ENCODE assay signal across 11 cellular contexts in genomic region chr21:38914531-38915385, GRCh38.
DNase-seq lines count a peak whose midpoint lies in the region; ATAC-seq, FAIRE-seq and TF ChIP-seq lines count a peak whose summit lies in the region.
"Had no signal": no experiment of that assay in that cellular context is flagged by ENCODE, and none has a peak within 500 bp of the region (broad histone marks: within the 10 kb centered on the region; RNA-seq: fewer than 3 reads in every experiment).

No MANE protein-coding gene starts in this region.

- TF ChIP-seq CTCF in H1 (IDR thresholded peaks at IDR 0.05; ENCODE audit: control extremely low read depth in 1 of 3, insufficient read depth in 1 of 3, low read depth in 1 of 3, low read length in 3 of 3) (no peak), psoas muscle (IDR thresholded peaks at IDR 0.05) (no peak)

- peak; percentile 50 for DNase-seq in DMS79 treated with DMSO at 0.1 percent for 48 hours (lab: John Stamatoyannopoulos, UW)
- peak; percentile 60 to 77 for DNase-seq in NCI-H187 (lab: John Stamatoyannopoulos, UW)
- peak in 1 of 2 experiments; percentile 51 for DNase-seq in H1 (ENCODE audit: low read depth in 1 of 2, low spot score in 2 of 2)
- DNase-seq in psoas muscle: no peak
- no peak for DNase-seq in stimulated activated CD4-positive, alpha-beta T cell treated with anti-CD3 and anti-CD28 coated beads, Interleukin-4, amount 100 ng/mL, for 4 hours
- no peak for DNase-seq in activated CD4-positive, alpha-beta T cell treated with anti-CD3 and anti-CD28 coated beads for 1 hour
- DNase-seq in H54 (ENCODE audit: insufficient read length, low spot score): no peak
- DNase-seq: DMS 273 treated with DMSO at 0.1 percent for 48 hours, foreskin melanocyte, NCI-H2171 had no signal

- H3K79me1 ChIP-seq in H1 (ENCODE audit: low read depth, low read length): 0 out of 2 replicates have a peak, but pooled peaks cover 2% of the 10 kb centered on the region

- peak overlapping the region; percentile 24; the same call in 1 of the 2 replicates for H3K18ac ChIP-seq in H1 (ENCODE audit: extremely low read depth, low read length)

- TF ChIP-seq RAD21 in H1 (IDR thresholded peaks at IDR 0.05 in 1 of 2, conservative IDR thresholded peaks at IDR 0.05 in 1 of 2; ENCODE audit: low read depth in 2 of 2, low read length in 2 of 2): no peak

- no peaks in the 10 kb centered on the region for H3K79me2 ChIP-seq in H1 (ENCODE audit: control insufficient read depth in 1 of 2, insufficient read depth in 2 of 2, low read length in 2 of 2)

- H3K9me3 ChIP-seq in H1 (ENCODE audit: insufficient read depth in 2 of 2, low read depth in 1 of 2, low read length in 1 of 2): no peaks in the 10 kb centered on the region
- H3K9me3 ChIP-seq in psoas muscle: no peaks in the 10 kb centered on the region

- H2AFZ ChIP-seq in H1 (ENCODE audit: low read length): peak overlapping the region; percentile 61; the same call in 1 of the 2 replicates

- no peak overlapping the region for H2BK5ac ChIP-seq in H1 (ENCODE audit: low read depth, low read length)

- peak overlapping the region; percentile 98 for H2AK5ac ChIP-seq in H1 (ENCODE audit: low read depth, low read length)

- H3K9ac ChIP-seq in H1 (replicated peaks in 1 of 4; ENCODE audit: extremely low read depth in 1 of 4, low read depth in 3 of 4, low read length in 3 of 4): no peak overlapping the region

- 72% methylated on average over 9 of the region's 10 CpGs; no CpG with 5 or more reads in 1 of the 2 experiments for WGBS in H1 (ENCODE audit: extremely low coverage in 1 of 2, insufficient coverage in 1 of 2, insufficient read length in 1 of 2, insufficient replicate concordance in 2 of 2, low coverage in 1 of 2, low lambda C conversion rate in 2 of 2, missing lambda C conversion rate in 1 of 2), 2 experiments
- WGBS in psoas muscle, 3 donors: 44 to 60% (median 46%) methylated on average over 10 of the region's 10 CpGs

- POLR2A ChIA-PET in H1 (lab: Charles Lee; ENCODE audit: partially characterized antibody): interaction anchor here (0.9 to 1.4 kb wide), 3 partner anchors 8 to 42 kb away, joined by 3 to 4 read pairs (median 3); no protein-coding TSS in a partner anchor

- peak overlapping the region; percentile 41 to 83 for H3K4me2 ChIP-seq in H1 (ENCODE audit: insufficient read depth in 1 of 2, low read depth in 2 of 2, low read length in 2 of 2)

- peak overlapping the region; percentile 69; the same call in 1 of the 2 replicates for H2BK12ac ChIP-seq in H1 (ENCODE audit: low read depth, low read length)

- no peak overlapping the region for H3K14ac ChIP-seq in H1 (ENCODE audit: insufficient read length)

- peaks cover 3 to 27% (median 12%) of the 10 kb centered on the region in 4 experiments for H3K4me1 ChIP-seq in H1 (replicated peaks in 1 of 4; ENCODE audit: control insufficient read depth in 3 of 4, insufficient read depth in 4 of 4, low read length in 3 of 4)
- H3K4me1 ChIP-seq in psoas muscle: peaks cover 45% of the 10 kb centered on the region

- no peak overlapping the region for H4K8ac ChIP-seq in H1 (ENCODE audit: extremely low read depth, insufficient read depth, low read length)

- no peak overlapping the region for H3K4me3 ChIP-seq in H1 (ENCODE audit: extremely low read depth in 1 of 4, insufficient read depth in 2 of 4, low read depth in 3 of 4, low read length in 4 of 4)
- no peak overlapping the region for H3K4me3 ChIP-seq in psoas muscle

- peaks cover 0 to 8% of the 10 kb centered on the region in 2 experiments for H4K20me1 ChIP-seq in H1 (replicated peaks in 1 of 2; ENCODE audit: control insufficient read depth in 1 of 2, insufficient read depth in 2 of 2, low read length in 2 of 2)

- peak overlapping the region; percentile 49 for H2BK20ac ChIP-seq in H1 (ENCODE audit: low read length)

- peak overlapping the region; percentile 3 for H3K4ac ChIP-seq in H1 (replicated peaks; ENCODE audit: insufficient read length, low read depth, low read length)

- TF ChIP-seq POLR2A in H1 (IDR thresholded peaks at IDR 0.05; ENCODE audit: control extremely low read depth in 1 of 2, low read depth in 2 of 2, low read length in 2 of 2) (no peak), H54 (IDR thresholded peaks at IDR 0.05; ENCODE audit: low read depth, low read length) (no peak)

- H3K36me3 ChIP-seq in H1 (ENCODE audit: control insufficient read depth in 2 of 4, insufficient read depth in 4 of 4, low read length in 3 of 4): no peaks in the 10 kb centered on the region
- H3K36me3 ChIP-seq in psoas muscle (ENCODE audit: insufficient read depth in 1 of 2, low read depth in 1 of 2): no peaks in the 10 kb centered on the region

- H3K23me2 ChIP-seq in H1 (ENCODE audit: low read depth, low read length): peaks cover 12% of the 10 kb centered on the region

- FAIRE-seq in H1 (lab: Jason Lieb, UNC): no peak
- FAIRE-seq in H54 (lab: Jason Lieb, UNC): no peak

- peak overlapping the region; percentile 19; the same call in 1 of the 2 replicates for H2BK15ac ChIP-seq in H1 (ENCODE audit: low read length)

- H3K23ac ChIP-seq in H1 (ENCODE audit: insufficient read length): no peak overlapping the region

- CTCF ChIA-PET in H1 (lab: Charles Lee; ENCODE audit: partially characterized antibody): interaction anchor here (0.6 to 1.1 kb wide), 5 partner anchors 75 to 223 kb away, joined by 3 to 5 read pairs (median 3); no protein-coding TSS in a partner anchor

- H4K5ac ChIP-seq in H1 (ENCODE audit: insufficient read length, low read depth, low read length): no peak overlapping the region

- no peak for TF ChIP-seq EP300 in H1 (IDR thresholded peaks at IDR 0.05; ENCODE audit: borderline replicate concordance in 1 of 2, low read depth in 2 of 2, low read length in 2 of 2)

- H3K27me3 ChIP-seq in H1 (replicated peaks in 1 of 4; ENCODE audit: control insufficient read depth in 3 of 4, extremely low read depth in 1 of 4, insufficient read depth in 3 of 4, low read length in 3 of 4) (peaks cover 0 to 10% (median 2%) of the 10 kb centered on the region in 4 experiments; a peak in 3 of 7 replicates), psoas muscle (ENCODE audit: insufficient read depth in 3 of 3, low read length in 2 of 3) (no peaks in the 10 kb centered on the region)

- H3K27ac ChIP-seq in H1 (ENCODE audit: low read depth, low read length) (no peak overlapping the region), psoas muscle (peak overlapping the region; percentile 94)

- peak; percentile 32 to 55 (median 48) for ATAC-seq in psoas muscle
- no peak for ATAC-seq in HG03139 (IDR thresholded peaks at IDR 0.05; ENCODE audit: unreplicated experiment)

- intact Hi-C loops in psoas muscle (cut with DNase I): loop anchor here (5.0 to 10.0 kb wide), 3 partner anchors 73 to 170 kb away; partner anchors contain the start of gene ETS2 (in 1 of the 2)

- H4K91ac ChIP-seq in H1 (replicated peaks; ENCODE audit: insufficient read length, low read length): no peak overlapping the region

- H3K56ac ChIP-seq in H1 (replicated peaks; ENCODE audit: insufficient read length, low read depth, low read length): no peak overlapping the region

- no peak overlapping the region for H2BK120ac ChIP-seq in H1 (replicated peaks; ENCODE audit: low read depth, low read length)

TF ChIP-seq in H1, 55 proteins besides CTCF, POLR2A, EP300 and RAD21:
- no peak for TF ChIP-seq CTBP2 (IDR thresholded peaks at IDR 0.05; ENCODE audit: borderline replicate concordance, insufficient read depth, insufficient read length, low read length)
- no peak for TF ChIP-seq JUN (IDR thresholded peaks at IDR 0.05; ENCODE audit: low read depth, low read length)
- TF ChIP-seq CREB1 (IDR thresholded peaks at IDR 0.05): no peak
- TF ChIP-seq CBX8 (IDR thresholded peaks at IDR 0.05; ENCODE audit: borderline replicate concordance, low read depth, low read length): no peak
- TF ChIP-seq POU5F1 (IDR thresholded peaks at IDR 0.05; ENCODE audit: low read depth, low read length): no peak
- TF ChIP-seq TCF12 (IDR thresholded peaks at IDR 0.05; ENCODE audit: low read depth, low read length): no peak
- TF ChIP-seq TBP (IDR thresholded peaks at IDR 0.05; ENCODE audit: low read depth, low read length): no peak
- TF ChIP-seq POLR2AphosphoS5 (IDR thresholded peaks at IDR 0.05; ENCODE audit: low read depth, low read length): no peak
- TF ChIP-seq BRCA1 (IDR thresholded peaks at IDR 0.05; ENCODE audit: low read depth, low read length): no peak
- TF ChIP-seq CEBPB (IDR thresholded peaks at IDR 0.05; ENCODE audit: low read depth, low read length): no peak
- TF ChIP-seq SUZ12 (IDR thresholded peaks at IDR 0.05; ENCODE audit: low read length): no peak
- no peak for TF ChIP-seq SP1 (IDR thresholded peaks at IDR 0.05; ENCODE audit: low read depth, low read length)
- no peak for TF ChIP-seq BACH1 (IDR thresholded peaks at IDR 0.05; ENCODE audit: low read length)
- TF ChIP-seq TEAD4 (IDR thresholded peaks at IDR 0.05; ENCODE audit: low read depth, low read length): no peak

Comparison
In these comparisons a context has a peak if more than half of its experiments do, and no peak if none do; other contexts are left out.
1. DNase-seq: peak in DMS79 treated with DMSO at 0.1 percent for 48 hours (single experiment) and NCI-H187 (2 of 2); none in psoas muscle (0 of 2), stimulated activated CD4-positive, alpha-beta T cell treated with anti-CD3 and anti-CD28 coated beads, Interleukin-4, amount 100 ng/mL, for 4 hours (0 of 2), activated CD4-positive, alpha-beta T cell treated with anti-CD3 and anti-CD28 coated beads for 1 hour (single experiment) and H54 (single experiment).